Comparison of ENCODE assay signal across 1 cellular context in genomic region chr5:34817558-34818351, GRCh38.
TF ChIP-seq lines count a peak whose summit lies in the region.

No MANE protein-coding gene starts in this region.

TF ChIP-seq in K562, 482 proteins besides CTCF, POLR2A, EP300 and RAD21:
- TF ChIP-seq NCOA4 (IDR thresholded peaks at IDR 0.05; ENCODE audit: partially characterized antibody), result no peak
- TF ChIP-seq L3MBTL2 (IDR thresholded peaks at IDR 0.05), result no peak
- 0 out of 2 replicates have a peak, but pooled peaks have one; percentile 18 for TF ChIP-seq ZNF316 (IDR thresholded peaks at IDR 0.05)
- TF ChIP-seq MAFG (tag; conservative IDR thresholded peaks at IDR 0.05), result peak; percentile 59; the same call in 1 of the 2 replicates
- TF ChIP-seq, protein P1, sequence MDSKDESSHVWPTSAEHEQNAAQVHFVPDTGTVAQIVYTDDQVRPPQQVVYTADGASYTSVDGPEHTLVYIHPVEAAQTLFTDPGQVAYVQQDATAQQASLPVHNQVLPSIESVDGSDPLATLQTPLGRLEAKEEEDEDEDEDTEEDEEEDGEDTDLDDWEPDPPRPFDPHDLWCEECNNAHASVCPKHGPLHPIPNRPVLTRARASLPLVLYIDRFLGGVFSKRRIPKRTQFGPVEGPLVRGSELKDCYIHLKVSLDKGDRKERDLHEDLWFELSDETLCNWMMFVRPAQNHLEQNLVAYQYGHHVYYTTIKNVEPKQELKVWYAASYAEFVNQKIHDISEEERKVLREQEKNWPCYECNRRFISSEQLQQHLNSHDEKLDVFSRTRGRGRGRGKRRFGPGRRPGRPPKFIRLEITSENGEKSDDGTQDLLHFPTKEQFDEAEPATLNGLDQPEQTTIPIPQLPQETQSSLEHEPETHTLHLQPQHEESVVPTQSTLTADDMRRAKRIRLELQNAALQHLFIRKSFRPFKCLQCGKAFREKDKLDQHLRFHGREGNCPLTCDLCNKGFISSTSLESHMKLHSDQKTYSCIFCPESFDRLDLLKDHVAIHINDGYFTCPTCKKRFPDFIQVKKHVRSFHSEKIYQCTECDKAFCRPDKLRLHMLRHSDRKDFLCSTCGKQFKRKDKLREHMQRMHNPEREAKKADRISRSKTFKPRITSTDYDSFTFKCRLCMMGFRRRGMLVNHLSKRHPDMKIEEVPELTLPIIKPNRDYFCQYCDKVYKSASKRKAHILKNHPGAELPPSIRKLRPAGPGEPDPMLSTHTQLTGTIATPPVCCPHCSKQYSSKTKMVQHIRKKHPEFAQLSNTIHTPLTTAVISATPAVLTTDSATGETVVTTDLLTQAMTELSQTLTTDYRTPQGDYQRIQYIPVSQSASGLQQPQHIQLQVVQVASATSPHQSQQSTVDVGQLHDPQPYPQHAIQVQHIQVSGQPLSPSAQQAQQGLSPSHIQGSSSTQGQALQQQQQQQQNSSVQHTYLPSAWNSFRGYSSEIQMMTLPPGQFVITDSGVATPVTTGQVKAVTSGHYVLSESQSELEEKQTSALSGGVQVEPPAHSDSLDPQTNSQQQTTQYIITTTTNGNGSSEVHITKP (IDR thresholded peaks at IDR 0.05; ENCODE audit: partially characterized antibody), result no peak
